Comparison of ENCODE assay signal across 8 cellular contexts in the genomic region with DNA sequence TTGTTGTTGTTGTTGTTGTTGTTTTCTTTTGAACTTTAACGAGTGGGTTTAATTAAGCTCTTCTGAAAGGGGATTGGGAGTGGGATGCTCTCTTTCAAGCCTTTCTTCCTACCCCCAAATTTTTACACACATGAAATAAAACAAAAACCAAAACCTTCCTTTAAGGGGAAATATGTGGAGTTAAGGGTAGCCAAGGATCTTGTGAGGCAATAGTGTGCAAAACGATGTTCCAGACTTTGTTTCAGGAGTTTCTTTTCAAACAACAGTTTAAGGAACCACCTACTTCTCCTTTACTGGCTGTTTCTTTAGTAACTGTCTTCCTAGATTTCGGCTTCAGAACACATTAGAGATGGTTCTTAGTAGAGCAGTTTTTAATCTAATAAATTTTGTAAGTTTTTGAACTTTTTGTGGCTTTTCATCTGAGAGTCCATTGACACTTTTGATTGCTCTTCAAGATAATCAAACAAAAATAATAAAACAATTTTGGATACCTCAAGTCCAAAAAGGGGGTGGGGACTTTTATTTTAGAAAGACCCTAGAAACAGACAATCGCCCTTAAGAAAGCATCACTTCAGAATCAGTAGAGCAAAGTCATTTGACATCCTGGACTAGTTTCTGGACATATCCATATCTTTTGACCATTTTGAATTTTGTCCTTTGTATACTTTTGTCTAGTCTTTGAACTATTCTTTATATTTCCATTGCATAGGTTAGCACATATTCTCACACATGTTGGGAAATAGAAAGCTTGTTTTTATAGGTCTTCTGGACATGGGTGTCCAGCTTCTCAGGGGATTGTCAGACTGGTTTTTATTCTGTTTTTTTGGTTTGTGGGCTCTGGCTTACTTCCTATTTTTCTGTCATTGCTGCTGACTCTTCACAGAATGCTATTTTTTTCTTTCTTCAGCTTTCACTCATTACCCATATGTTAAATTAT. TPM values are rescaled to one million over a fixed set of nuclear protein-coding genes. Genes with fewer than 3 reads are reported as not detected.
DNase-seq lines count a peak whose midpoint lies in the region; ATAC-seq and TF ChIP-seq lines count a peak whose summit lies in the region.

No MANE protein-coding gene starts in this region.

- H3K4me1 ChIP-seq in BLaER1 treated with 17β-estradiol and CSF1 and Interleukin-3, amounts not matched to agents 10 nM and 100 nM, result peaks cover 18 to 52% (median 44%) of the 10 kb centered on the region in 10 experiments
- H3K4me1 ChIP-seq in breast epithelium, result no peaks in the 10 kb centered on the region
- H3K4me1 ChIP-seq in sigmoid colon, result peaks cover 0 to 64% (median 31%) of the 10 kb centered on the region in 4 donors

- no peak for TF ChIP-seq EP300 in sigmoid colon (IDR thresholded peaks at IDR 0.05)

- no peak for DNase-seq in breast epithelium (ENCODE audit: low spot score in 2 of 2)
- DNase-seq in sigmoid colon, result no peak
- DNase-seq in NCI-H526 (lab: John Stamatoyannopoulos, UW), result no peak
- no peak for DNase-seq in lower leg skin (ENCODE audit: low spot score in 2 of 2)
- DNase-seq in NCI-H128 (lab: John Stamatoyannopoulos, UW; ENCODE audit: unreplicated experiment), result no peak

- peak overlapping the region; percentile 56 to 95 (median 86) for H3K4me2 ChIP-seq in BLaER1 treated with 17β-estradiol and CSF1 and Interleukin-3, amounts not matched to agents 10 nM and 100 nM

- peak; percentile 33 for ATAC-seq in GM19438 (IDR thresholded peaks at IDR 0.05; ENCODE audit: low read depth, unreplicated experiment)
- ATAC-seq in HG03460 (IDR thresholded peaks at IDR 0.05; ENCODE audit: unreplicated experiment), result peak; percentile 38

- H3K4me3 ChIP-seq in BLaER1 treated with 17β-estradiol and CSF1 and Interleukin-3, amounts not matched to agents 10 nM and 100 nM, result peak overlapping the region in 6 of 10 experiments; percentile 1 to 56 (median 44); a peak in 10 of 20 replicates
- H3K4me3 ChIP-seq in breast epithelium, result peak overlapping the region in 2 of 3 donors; percentile 23 to 34
- H3K4me3 ChIP-seq in sigmoid colon, result peak overlapping the region in 1 of 4 donors; percentile 19
- H3K4me3 ChIP-seq in lower leg skin (ENCODE audit: low read depth, poor library complexity, severe bottlenecking), result no peak overlapping the region

- H3K9ac ChIP-seq in BLaER1 treated with 17β-estradiol and CSF1 and Interleukin-3, amounts not matched to agents 10 nM and 100 nM, result peak overlapping the region in 5 of 11 experiments; percentile 28 to 71 (median 66); a peak in 11 of 22 replicates

- H3K27me3 ChIP-seq in BLaER1 treated with 17β-estradiol and CSF1 and Interleukin-3, amounts not matched to agents 10 nM and 100 nM, result no peaks in the 10 kb centered on the region
- H3K27me3 ChIP-seq in breast epithelium, result no peaks in the 10 kb centered on the region
- H3K27me3 ChIP-seq in sigmoid colon, result no peaks in the 10 kb centered on the region

- H4K20me1 ChIP-seq in BLaER1 treated with 17β-estradiol and CSF1 and Interleukin-3, amounts not matched to agents 10 nM and 100 nM, result peaks cover 2 to 75% (median 27%) of the 10 kb centered on the region in 11 experiments; a peak in 15 of 22 replicates

- peaks cover 7 to 21% (median 13%) of the 10 kb centered on the region in 11 experiments; a peak in 20 of 22 replicates for H3K36me3 ChIP-seq in BLaER1 treated with 17β-estradiol and CSF1 and Interleukin-3, amounts not matched to agents 10 nM and 100 nM
- H3K36me3 ChIP-seq in breast epithelium (no peaks in the 10 kb centered on the region), sigmoid colon (no peaks in the 10 kb centered on the region)

- 53 to 77% methylated on average over 4 of the region's 4 CpGs for WGBS in sigmoid colon, 2 donors
- WGBS in lower leg skin, 2 donors, result 38 to 43% methylated on average over 4 of the region's 4 CpGs

- intact Hi-C loops in breast epithelium (cut with DNase I; ENCODE audit: low total_unique reads), result no loop called here
- intact Hi-C loops in sigmoid colon (cut with DNase I), result no loop called here
- intact Hi-C loops in lower leg skin (cut with DNase I; ENCODE audit: low total_unique reads), result no loop called here

- peaks cover 4 to 23% (median 15%) of the 10 kb centered on the region in 11 experiments; a peak in 21 of 22 replicates for H3K9me3 ChIP-seq in BLaER1 treated with 17β-estradiol and CSF1 and Interleukin-3, amounts not matched to agents 10 nM and 100 nM (replicated peaks in 1 of 11)
- H3K9me3 ChIP-seq in breast epithelium (no peaks in the 10 kb centered on the region), sigmoid colon (no peaks in the 10 kb centered on the region)

- peak overlapping the region in 8 of 11 experiments; percentile 34 to 80 (median 60); a peak in 17 of 22 replicates for H3K27ac ChIP-seq in BLaER1 treated with 17β-estradiol and CSF1 and Interleukin-3, amounts not matched to agents 10 nM and 100 nM
- peak overlapping the region; percentile 49 to 97 for H3K27ac ChIP-seq in breast epithelium
- H3K27ac ChIP-seq in sigmoid colon, result peak overlapping the region; percentile 30 to 98 (median 96)

- TF ChIP-seq CTCF in breast epithelium (IDR thresholded peaks at IDR 0.05) (no peak), sigmoid colon (IDR thresholded peaks at IDR 0.05) (no peak), lower leg skin (IDR thresholded peaks at IDR 0.05) (no peak)

- no peak for TF ChIP-seq POLR2A in breast epithelium (IDR thresholded peaks at IDR 0.05)
- no peak for TF ChIP-seq POLR2A in sigmoid colon (IDR thresholded peaks at IDR 0.05)
- no peak for TF ChIP-seq POLR2A in lower leg skin (IDR thresholded peaks at IDR 0.05)

RNA-seq across cellular contexts. Expression of gene DIPK2A, which starts 6.0 kb away (rescaled TPM):
- total RNA-seq in breast epithelium (10 to 100 TPM; 19.8 to 39.4 (median 30.2) TPM), sigmoid colon (10 to 100 TPM; 22.0 to 56.0 (median 47.6) TPM), lower leg skin (10 to 100 TPM; 37.3 to 55.5 (median 42.6) TPM)
- polyA plus RNA-seq in sigmoid colon, result 1 to 10 TPM; 1.8 to 6.6 (median 3.5) TPM
